14 cellular contexts compared by ENCODE assay signal in the genomic region with DNA sequence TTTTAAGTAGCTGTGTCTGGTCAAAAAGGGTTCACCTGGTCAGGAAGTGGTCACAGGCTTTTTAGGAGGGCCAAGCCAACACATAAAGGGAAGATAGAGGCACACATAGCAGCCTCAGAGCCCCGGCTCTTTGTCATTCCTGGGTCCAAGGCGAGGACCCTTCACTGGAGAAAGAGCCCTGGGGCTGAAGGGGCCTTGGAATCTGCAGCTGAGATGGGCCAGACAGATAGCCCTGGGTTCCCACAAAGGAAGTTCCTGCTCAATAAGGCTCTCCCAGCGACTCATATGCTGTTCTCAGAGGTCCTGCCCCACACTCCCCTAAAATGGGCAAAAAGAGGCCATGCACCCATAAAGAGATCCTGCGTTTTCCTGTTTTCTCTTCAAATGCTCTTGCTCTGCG.
DNase-seq lines count a peak whose midpoint lies in the region; ATAC-seq and TF ChIP-seq lines count a peak whose summit lies in the region.
"Had no signal": no experiment of that assay in that cellular context is flagged by ENCODE, and none has a peak within 500 bp of the region (broad histone marks: within the 10 kb centered on the region; RNA-seq: fewer than 3 reads in every experiment).

No MANE protein-coding gene starts in this region.

- intact Hi-C loops in left ventricle myocardium superior (cut with micrococcal nuclease) = no loop called here

- DNase-seq in activated naive CD8-positive, alpha-beta T cell treated with anti-CD3 and anti-CD28 coated beads for 36 hours = no peak
- DNase-seq in EL (peak; percentile 21), osteoblast (ENCODE audit: insufficient read length, low spot score, missing footprints) (peak; percentile 58), left ventricle myocardium superior (no peak), COLO829 (ENCODE audit: low spot score) (no peak), SHP77 treated with DMSO at 0.1 percent for 48 hours (lab: John Stamatoyannopoulos, UW) (no peak)
- DNase-seq: GDM1, GOT3, NCI-H1417 treated with DMSO at 0.1 percent for 48 hours, NCI-H2081, NCI-H510A treated with DMSO at 0.1 percent for 48 hours had no signal

- no peaks in the 10 kb centered on the region for H3K27me3 ChIP-seq in osteoblast (ENCODE audit: insufficient read depth, low read length)

- ATAC-seq in activated T-helper 17 cell treated with anti-CD3 and anti-CD28 coated beads, Interleukin-2, amount 50 U/mL, for 72 hours (replicated peaks) = no peak
- no peak for ATAC-seq in left ventricle myocardium superior
- ATAC-seq: K562 had no signal

- H3K4me1 Mint-ChIP-seq in activated naive CD8-positive, alpha-beta T cell (ENCODE audit: low read depth) = peaks cover 31% of the 10 kb centered on the region
- peaks cover 19% of the 10 kb centered on the region for H3K4me1 Mint-ChIP-seq in activated naive CD8-positive, alpha-beta T cell treated with anti-CD3 and anti-CD28 coated beads for 36 hours
- H3K4me1 Mint-ChIP-seq in activated T-helper 17 cell treated with anti-CD3 and anti-CD28 coated beads, Interleukin-2, amount 50 U/mL, for 72 hours = peaks cover 14% of the 10 kb centered on the region

- peak overlapping the region; percentile 65 for H3K4me3 Mint-ChIP-seq in activated naive CD8-positive, alpha-beta T cell
- no peak overlapping the region for H3K4me3 Mint-ChIP-seq in activated naive CD8-positive, alpha-beta T cell treated with anti-CD3 and anti-CD28 coated beads for 36 hours
- H3K4me3 Mint-ChIP-seq in activated T-helper 17 cell treated with anti-CD3 and anti-CD28 coated beads, Interleukin-2, amount 50 U/mL, for 72 hours = peak overlapping the region; percentile 47

- no peak for TF ChIP-seq CTCF in osteoblast (IDR thresholded peaks at IDR 0.05; ENCODE audit: extremely low read depth, low read depth, low read length)

- H3K4me1 ChIP-seq in osteoblast (ENCODE audit: insufficient read depth, low read length) = peaks cover 4% of the 10 kb centered on the region

- no peak overlapping the region for H3K4me2 ChIP-seq in osteoblast (ENCODE audit: insufficient read depth, low read length)

- H3K27ac ChIP-seq in osteoblast (ENCODE audit: low read depth, low read length) = no peak overlapping the region

- H2AFZ ChIP-seq in osteoblast (ENCODE audit: low read length) = no peak overlapping the region

- H3K9me3 ChIP-seq in osteoblast (ENCODE audit: low read depth, low read length) = no peaks in the 10 kb centered on the region

- no peaks in the 10 kb centered on the region for H3K9me3 Mint-ChIP-seq in activated naive CD8-positive, alpha-beta T cell (ENCODE audit: low read depth)
- H3K9me3 Mint-ChIP-seq in activated naive CD8-positive, alpha-beta T cell treated with anti-CD3 and anti-CD28 coated beads for 36 hours = peaks cover 3% of the 10 kb centered on the region
- no peaks in the 10 kb centered on the region for H3K9me3 Mint-ChIP-seq in activated T-helper 17 cell treated with anti-CD3 and anti-CD28 coated beads, Interleukin-2, amount 50 U/mL, for 72 hours

- no peaks in the 10 kb centered on the region for H3K36me3 ChIP-seq in osteoblast (ENCODE audit: insufficient read depth, low read length)

- H3K27me3 Mint-ChIP-seq in activated naive CD8-positive, alpha-beta T cell = peaks cover 6% of the 10 kb centered on the region
- peaks cover 23% of the 10 kb centered on the region for H3K27me3 Mint-ChIP-seq in activated naive CD8-positive, alpha-beta T cell treated with anti-CD3 and anti-CD28 coated beads for 36 hours
- H3K27me3 Mint-ChIP-seq in activated T-helper 17 cell treated with anti-CD3 and anti-CD28 coated beads, Interleukin-2, amount 50 U/mL, for 72 hours = peaks cover 4% of the 10 kb centered on the region

- H3K36me3 Mint-ChIP-seq in activated naive CD8-positive, alpha-beta T cell = no peaks in the 10 kb centered on the region
- H3K36me3 Mint-ChIP-seq in activated naive CD8-positive, alpha-beta T cell treated with anti-CD3 and anti-CD28 coated beads for 36 hours = no peaks in the 10 kb centered on the region
- no peaks in the 10 kb centered on the region for H3K36me3 Mint-ChIP-seq in activated T-helper 17 cell treated with anti-CD3 and anti-CD28 coated beads, Interleukin-2, amount 50 U/mL, for 72 hours (ENCODE audit: low read depth)

- peak overlapping the region; percentile 30 for H3K27ac Mint-ChIP-seq in activated naive CD8-positive, alpha-beta T cell
- H3K27ac Mint-ChIP-seq in activated naive CD8-positive, alpha-beta T cell treated with anti-CD3 and anti-CD28 coated beads for 36 hours = no peak overlapping the region
- peak overlapping the region; percentile 28 for H3K27ac Mint-ChIP-seq in activated T-helper 17 cell treated with anti-CD3 and anti-CD28 coated beads, Interleukin-2, amount 50 U/mL, for 72 hours

- no peaks in the 10 kb centered on the region for H4K20me1 ChIP-seq in osteoblast (ENCODE audit: insufficient read depth, low read length)

- no peaks in the 10 kb centered on the region for H3K79me2 ChIP-seq in osteoblast (ENCODE audit: insufficient read depth, low read length)

- no peak overlapping the region for H3K4me3 ChIP-seq in osteoblast (ENCODE audit: insufficient read depth, low read length)
- H3K4me3 ChIP-seq: K562 had no signal

Comparison
In these comparisons a context has a peak if more than half of its experiments do, and no peak if none do; other contexts are left out.
1. DNase-seq: peak in EL (single experiment) and osteoblast (single experiment); none in activated naive CD8-positive, alpha-beta T cell treated with anti-CD3 and anti-CD28 coated beads for 36 hours (single experiment), left ventricle myocardium superior (single experiment), COLO829 (single experiment) and SHP77 treated with DMSO at 0.1 percent for 48 hours (single experiment).